1 cellular context compared by ENCODE assay signal in the genomic region with DNA sequence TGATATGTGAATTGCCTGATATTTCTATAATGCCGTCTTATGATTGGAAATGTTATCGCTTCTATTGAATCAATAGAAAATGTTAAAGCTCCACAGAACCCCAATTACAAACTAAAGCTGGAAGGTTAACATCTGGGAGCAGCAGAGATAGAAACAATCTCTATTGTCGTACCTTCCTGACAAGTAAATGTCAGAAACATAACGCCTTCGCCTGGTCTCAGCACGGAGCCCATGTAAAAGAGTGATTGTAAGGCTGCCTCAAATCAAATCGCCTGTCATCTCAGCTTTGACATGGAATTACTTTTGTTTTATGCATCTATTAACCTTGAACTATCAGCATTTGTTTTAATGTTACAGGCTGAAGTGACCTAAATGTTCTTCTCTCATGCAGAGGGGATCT.
TF ChIP-seq lines count a peak whose summit lies in the region.

No MANE protein-coding gene starts in this region.

TF ChIP-seq in GM23338, 12 proteins besides CTCF, POLR2A, EP300 and RAD21 (continued from another document):
- TF ChIP-seq, protein P1, sequence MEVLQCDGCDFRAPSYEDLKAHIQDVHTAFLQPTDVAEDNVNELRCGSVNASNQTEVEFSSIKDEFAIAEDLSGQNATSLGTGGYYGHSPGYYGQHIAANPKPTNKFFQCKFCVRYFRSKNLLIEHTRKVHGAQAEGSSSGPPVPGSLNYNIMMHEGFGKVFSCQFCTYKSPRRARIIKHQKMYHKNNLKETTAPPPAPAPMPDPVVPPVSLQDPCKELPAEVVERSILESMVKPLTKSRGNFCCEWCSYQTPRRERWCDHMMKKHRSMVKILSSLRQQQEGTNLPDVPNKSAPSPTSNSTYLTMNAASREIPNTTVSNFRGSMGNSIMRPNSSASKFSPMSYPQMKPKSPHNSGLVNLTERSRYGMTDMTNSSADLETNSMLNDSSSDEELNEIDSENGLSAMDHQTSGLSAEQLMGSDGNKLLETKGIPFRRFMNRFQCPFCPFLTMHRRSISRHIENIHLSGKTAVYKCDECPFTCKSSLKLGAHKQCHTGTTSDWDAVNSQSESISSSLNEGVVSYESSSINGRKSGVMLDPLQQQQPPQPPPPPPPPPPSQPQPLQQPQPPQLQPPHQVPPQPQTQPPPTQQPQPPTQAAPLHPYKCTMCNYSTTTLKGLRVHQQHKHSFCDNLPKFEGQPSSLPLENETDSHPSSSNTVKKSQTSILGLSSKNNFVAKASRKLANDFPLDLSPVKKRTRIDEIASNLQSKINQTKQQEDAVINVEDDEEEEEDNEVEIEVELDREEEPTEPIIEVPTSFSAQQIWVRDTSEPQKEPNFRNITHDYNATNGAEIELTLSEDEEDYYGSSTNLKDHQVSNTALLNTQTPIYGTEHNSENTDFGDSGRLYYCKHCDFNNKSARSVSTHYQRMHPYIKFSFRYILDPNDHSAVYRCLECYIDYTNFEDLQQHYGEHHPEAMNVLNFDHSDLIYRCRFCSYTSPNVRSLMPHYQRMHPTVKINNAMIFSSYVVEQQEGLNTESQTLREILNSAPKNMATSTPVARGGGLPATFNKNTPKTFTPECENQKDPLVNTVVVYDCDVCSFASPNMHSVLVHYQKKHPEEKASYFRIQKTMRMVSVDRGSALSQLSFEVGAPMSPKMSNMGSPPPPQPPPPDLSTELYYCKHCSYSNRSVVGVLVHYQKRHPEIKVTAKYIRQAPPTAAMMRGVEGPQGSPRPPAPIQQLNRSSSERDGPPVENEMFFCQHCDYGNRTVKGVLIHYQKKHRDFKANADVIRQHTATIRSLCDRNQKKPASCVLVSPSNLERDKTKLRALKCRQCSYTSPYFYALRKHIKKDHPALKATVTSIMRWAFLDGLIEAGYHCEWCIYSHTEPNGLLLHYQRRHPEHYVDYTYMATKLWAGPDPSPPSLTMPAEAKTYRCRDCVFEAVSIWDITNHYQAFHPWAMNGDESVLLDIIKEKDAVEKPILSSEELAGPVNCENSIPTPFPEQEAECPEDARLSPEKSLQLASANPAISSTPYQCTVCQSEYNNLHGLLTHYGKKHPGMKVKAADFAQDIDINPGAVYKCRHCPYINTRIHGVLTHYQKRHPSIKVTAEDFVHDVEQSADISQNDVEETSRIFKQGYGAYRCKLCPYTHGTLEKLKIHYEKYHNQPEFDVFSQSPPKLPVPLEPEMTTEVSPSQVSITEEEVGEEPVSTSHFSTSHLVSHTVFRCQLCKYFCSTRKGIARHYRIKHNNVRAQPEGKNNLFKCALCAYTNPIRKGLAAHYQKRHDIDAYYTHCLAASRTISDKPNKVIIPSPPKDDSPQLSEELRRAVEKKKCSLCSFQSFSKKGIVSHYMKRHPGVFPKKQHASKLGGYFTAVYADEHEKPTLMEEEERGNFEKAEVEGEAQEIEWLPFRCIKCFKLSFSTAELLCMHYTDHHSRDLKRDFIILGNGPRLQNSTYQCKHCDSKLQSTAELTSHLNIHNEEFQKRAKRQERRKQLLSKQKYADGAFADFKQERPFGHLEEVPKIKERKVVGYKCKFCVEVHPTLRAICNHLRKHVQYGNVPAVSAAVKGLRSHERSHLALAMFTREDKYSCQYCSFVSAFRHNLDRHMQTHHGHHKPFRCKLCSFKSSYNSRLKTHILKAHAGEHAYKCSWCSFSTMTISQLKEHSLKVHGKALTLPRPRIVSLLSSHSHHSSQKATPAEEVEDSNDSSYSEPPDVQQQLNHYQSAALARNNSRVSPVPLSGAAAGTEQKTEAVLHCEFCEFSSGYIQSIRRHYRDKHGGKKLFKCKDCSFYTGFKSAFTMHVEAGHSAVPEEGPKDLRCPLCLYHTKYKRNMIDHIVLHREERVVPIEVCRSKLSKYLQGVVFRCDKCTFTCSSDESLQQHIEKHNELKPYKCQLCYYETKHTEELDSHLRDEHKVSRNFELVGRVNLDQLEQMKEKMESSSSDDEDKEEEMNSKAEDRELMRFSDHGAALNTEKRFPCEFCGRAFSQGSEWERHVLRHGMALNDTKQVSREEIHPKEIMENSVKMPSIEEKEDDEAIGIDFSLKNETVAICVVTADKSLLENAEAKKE (CRISPR knock-in tag; IDR thresholded peaks at IDR 0.05) = no peak
